ENCODE assay signal across 12 cellular contexts in the genomic region with DNA sequence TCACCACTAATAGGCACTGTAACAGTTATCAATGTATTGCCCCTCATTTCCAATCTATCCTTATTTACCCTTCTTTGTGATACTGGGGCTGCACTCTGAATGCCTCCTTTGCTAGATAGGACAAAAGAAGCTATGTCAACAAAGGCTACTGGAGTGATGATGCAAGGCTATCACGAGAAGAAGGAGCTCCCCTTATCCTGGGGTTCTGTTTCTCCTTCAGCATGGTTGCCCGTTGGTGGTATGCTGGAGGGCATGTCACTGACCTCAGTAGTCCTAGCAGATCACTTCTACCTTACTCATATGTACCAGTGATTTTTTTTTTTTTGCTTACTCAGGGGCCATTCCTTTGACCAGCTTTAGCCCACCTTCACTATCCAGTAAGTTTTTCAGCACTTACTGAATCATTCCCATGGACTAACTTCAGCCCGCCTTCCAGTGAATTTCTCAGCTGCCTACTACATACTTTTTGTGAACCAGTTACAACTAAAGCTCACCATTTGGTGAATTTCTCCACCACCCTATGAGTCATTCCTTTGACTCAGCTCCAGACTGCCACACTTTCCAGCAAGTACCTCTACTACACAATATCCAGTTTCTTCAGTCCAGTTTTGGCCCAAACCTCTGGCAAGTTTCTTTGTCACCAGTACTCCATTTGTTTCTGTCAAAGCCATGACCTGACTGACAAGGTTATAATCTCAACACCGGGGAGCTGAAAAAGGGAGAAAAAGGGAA.
DNase-seq lines count a peak whose midpoint lies in the region; ATAC-seq and TF ChIP-seq lines count a peak whose summit lies in the region.
"Had no signal": no experiment of that assay in that cellular context is flagged by ENCODE, and none has a peak within 500 bp of the region (broad histone marks: within the 10 kb centered on the region; RNA-seq: fewer than 3 reads in every experiment).

No MANE protein-coding gene starts in this region.

- H3K27ac Mint-ChIP-seq in osteocyte (ENCODE audit: unreplicated experiment), result no peak overlapping the region
- H3K27ac Mint-ChIP-seq: activated CD4-positive, alpha-beta memory T cell treated with anti-CD3 and anti-CD28 coated beads, Interleukin-2, amount 10 ng/mL, durations not matched to agents 7 days and 5 days had no signal

- H3K27me3 ChIP-seq in Panc1 (ENCODE audit: control insufficient read depth, insufficient read depth, low read length), result no peaks in the 10 kb centered on the region
- H3K27me3 ChIP-seq: stomach had no signal

- H3K36me3 ChIP-seq in Panc1 (ENCODE audit: control insufficient read depth, insufficient read depth, low read length), result no peaks in the 10 kb centered on the region
- H3K36me3 ChIP-seq: stomach had no signal

- ATAC-seq in Panc1 (no peak), GM19463 (IDR thresholded peaks at IDR 0.05; ENCODE audit: unreplicated experiment) (no peak)

- POLR2A ChIA-PET in Panc1 (lab: Charles Lee), result no interaction called here

- H3K27ac ChIP-seq in Panc1 (ENCODE audit: low read length), result no peak overlapping the region
- H3K27ac ChIP-seq: stomach had no signal

- H3K4me3 Mint-ChIP-seq in osteocyte (ENCODE audit: unreplicated experiment), result no peak overlapping the region
- H3K4me3 Mint-ChIP-seq: activated CD4-positive, alpha-beta memory T cell treated with anti-CD3 and anti-CD28 coated beads, Interleukin-2, amount 10 ng/mL, durations not matched to agents 7 days and 5 days had no signal

- no peaks in the 10 kb centered on the region for H3K9me3 ChIP-seq in Panc1 (ENCODE audit: control insufficient read depth, insufficient read depth, low read depth, low read length)

- CTCF ChIA-PET in Panc1 (lab: Charles Lee), result no interaction called here

- BruUV-seq in Panc1 (replicated peaks; lab: Mats Ljungman, UMichigan), result no TSS peak

- TF ChIP-seq CTCF in Panc1 (IDR thresholded peaks at IDR 0.05), result no peak
- no peak for TF ChIP-seq CTCF in osteocyte (IDR thresholded peaks at IDR 0.05)

- intact Hi-C loops in Panc1 (cut with micrococcal nuclease; ENCODE audit: unreplicated experiment) (no loop called here), head of caudate nucleus (cut with DNase I) (no loop called here)

- no peaks in the 10 kb centered on the region for H3K27me3 Mint-ChIP-seq in osteocyte (ENCODE audit: unreplicated experiment)
- H3K27me3 Mint-ChIP-seq: activated CD4-positive, alpha-beta memory T cell treated with anti-CD3 and anti-CD28 coated beads, Interleukin-2, amount 10 ng/mL, durations not matched to agents 7 days and 5 days had no signal

- H3K4me1 ChIP-seq in Panc1 (ENCODE audit: control insufficient read depth, insufficient read depth, low read length), result no peaks in the 10 kb centered on the region
- H3K4me1 ChIP-seq: stomach had no signal

- H3K36me3 Mint-ChIP-seq in osteocyte (ENCODE audit: unreplicated experiment), result no peaks in the 10 kb centered on the region

- H3K4me1 Mint-ChIP-seq in osteocyte (ENCODE audit: unreplicated experiment), result peaks cover 5% of the 10 kb centered on the region
- H3K4me1 Mint-ChIP-seq: activated CD4-positive, alpha-beta memory T cell treated with anti-CD3 and anti-CD28 coated beads, Interleukin-2, amount 10 ng/mL, durations not matched to agents 7 days and 5 days had no signal

- H3K9me3 Mint-ChIP-seq in osteocyte (ENCODE audit: unreplicated experiment), result no peaks in the 10 kb centered on the region
- H3K9me3 Mint-ChIP-seq: activated CD4-positive, alpha-beta memory T cell treated with anti-CD3 and anti-CD28 coated beads, Interleukin-2, amount 10 ng/mL, durations not matched to agents 7 days and 5 days had no signal

- in situ Hi-C loops in Panc1 (cut with HindIII; ENCODE audit: low pct_unique_long_range_greater_than_20kb, low sequenced_read_pairs), result no loop called here

- H3K4me3 ChIP-seq in Panc1 (ENCODE audit: low read depth in 2 of 2, low read length in 2 of 2), result no peak overlapping the region
- no peak overlapping the region for H3K4me3 ChIP-seq in skeletal muscle cell (ENCODE audit: low read depth, low read length)
- H3K4me3 ChIP-seq: stomach had no signal

- DNase-seq in H4 (ENCODE audit: low spot score) (peak; percentile 76), Panc1 (ENCODE audit: low read depth, low spot score) (peak; percentile 2), fibroblast of gingiva (ENCODE audit: low read depth) (peak; percentile 13), skeletal muscle cell (ENCODE audit: low read depth) (peak; percentile 84), osteocyte (ENCODE audit: extremely low spot score, unreplicated experiment) (no peak), head of caudate nucleus (no peak), iPS-NIHi7 (ENCODE audit: extremely low spot score) (no peak)
- DNase-seq: activated CD4-positive, alpha-beta memory T cell treated with anti-CD3 and anti-CD28 coated beads, Interleukin-2, amount 10 ng/mL, durations not matched to agents 7 days and 5 days; midbrain; NCI-H2081 treated with DMSO at 0.1 percent for 48 hours; stomach had no signal

Comparison
In these comparisons a context has a peak if more than half of its experiments do, and no peak if none do; other contexts are left out.
1. DNase-seq: peak in H4 (single experiment), Panc1 (single experiment), fibroblast of gingiva (single experiment) and skeletal muscle cell (single experiment); none in osteocyte (single experiment), head of caudate nucleus (0 of 42) and iPS-NIHi7 (single experiment).